In genomic region chr2:226772389-226773179, GRCh38 we compare ENCODE assay signal across 1 cellular context.
TF ChIP-seq lines count a peak whose summit lies in the region.

No MANE protein-coding gene starts in this region.

TF ChIP-seq in GM23338, 12 proteins besides CTCF, POLR2A, EP300 and RAD21 (continued from another document):
- TF ChIP-seq ZNF462 (CRISPR knock-in tag; IDR thresholded peaks at IDR 0.05) (no peak), ETS1 (IDR thresholded peaks at IDR 0.05) (no peak), EZH2phosphoT487 (IDR thresholded peaks at IDR 0.05; ENCODE audit: unreplicated experiment) (no peak), ZNF114 (CRISPR knock-in tag; IDR thresholded peaks at IDR 0.05) (no peak)
